In genomic region chr3:10330319-10330718, GRCh38 we compare ENCODE assay signal across 17 cellular contexts. TPM values are rescaled to one million over a fixed set of nuclear protein-coding genes. Genes with fewer than 3 reads are reported as not detected.
"Had no signal": no experiment of that assay in that cellular context is flagged by ENCODE, and none has a peak within 500 bp of the region (broad histone marks: within the 10 kb centered on the region; RNA-seq: fewer than 3 reads in every experiment).

No MANE protein-coding gene starts in this region.

- DNase-seq: effector CD8-positive, alpha-beta T cell; foreskin melanocyte; islet precursor cell; left lung; lower lobe of right lung; mesenchymal stem cell; midbrain; naive B cell; nephron progenitor cell; small intestine; stimulated activated CD4-positive, alpha-beta T cell treated with anti-CD3 and anti-CD28 coated beads, Interleukin-2, amount 100 ng/mL, for 48 hours; stimulated activated naive CD4-positive, alpha-beta T cell treated with Interleukin-2 at 50 U/mL for 16 hours; trophoblast cell had no signal

- H3K36me3 ChIP-seq: left lung, lower lobe of right lung, right atrium auricular region had no signal

- H3K4me1 Mint-ChIP-seq: nephron progenitor cell had no signal

- H3K36me3 Mint-ChIP-seq: naive B cell had no signal

- H3K27ac Mint-ChIP-seq: nephron progenitor cell had no signal

- H3K9me3 ChIP-seq: left lung, lower lobe of right lung, right atrium auricular region had no signal

- H3K4me3 ChIP-seq: coronary artery, dorsolateral prefrontal cortex, left lung, lower lobe of right lung, right atrium auricular region had no signal

- ATAC-seq: left lung, lower lobe of right lung had no signal

- H3K4me1 ChIP-seq: left lung, lower lobe of right lung, right atrium auricular region had no signal

- H3K9me3 Mint-ChIP-seq: naive B cell, nephron progenitor cell had no signal

- H3K27me3 ChIP-seq: dorsolateral prefrontal cortex, right atrium auricular region had no signal

- H3K4me3 Mint-ChIP-seq: naive B cell, nephron progenitor cell had no signal

- H3K27ac ChIP-seq: coronary artery, left lung, lower lobe of right lung, right atrium auricular region had no signal

RNA-seq across cellular contexts. Expression of gene GHRL, which starts 37.6 kb away (rescaled TPM):
- total RNA-seq: glomerular endothelial cell, right atrium auricular region had no signal
